In the genomic region with DNA sequence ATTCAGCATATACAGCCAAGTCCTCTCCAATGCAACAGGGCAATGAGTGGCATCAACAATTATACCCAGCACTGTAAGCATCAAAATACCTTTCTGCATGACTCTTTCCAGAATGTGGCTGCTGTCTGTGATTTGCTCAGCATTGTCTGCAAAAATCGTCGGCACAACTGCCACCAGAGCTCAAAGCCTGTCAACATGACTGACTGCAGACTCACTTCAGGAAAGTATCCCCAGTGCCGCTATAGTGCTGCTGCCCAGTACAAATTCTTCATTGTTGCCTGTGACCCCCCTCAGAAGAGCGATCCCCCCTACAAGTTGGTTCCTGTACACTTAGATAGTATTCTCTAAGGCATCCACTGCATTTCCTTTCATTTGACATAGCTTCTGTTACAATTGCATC, we compare ENCODE assay signal across 1 cellular context.
TF ChIP-seq lines count a peak whose summit lies in the region.

No MANE protein-coding gene starts in this region.

TF ChIP-seq in GM23338, 12 proteins besides CTCF, POLR2A, EP300 and RAD21:
- TF ChIP-seq, protein P1, sequence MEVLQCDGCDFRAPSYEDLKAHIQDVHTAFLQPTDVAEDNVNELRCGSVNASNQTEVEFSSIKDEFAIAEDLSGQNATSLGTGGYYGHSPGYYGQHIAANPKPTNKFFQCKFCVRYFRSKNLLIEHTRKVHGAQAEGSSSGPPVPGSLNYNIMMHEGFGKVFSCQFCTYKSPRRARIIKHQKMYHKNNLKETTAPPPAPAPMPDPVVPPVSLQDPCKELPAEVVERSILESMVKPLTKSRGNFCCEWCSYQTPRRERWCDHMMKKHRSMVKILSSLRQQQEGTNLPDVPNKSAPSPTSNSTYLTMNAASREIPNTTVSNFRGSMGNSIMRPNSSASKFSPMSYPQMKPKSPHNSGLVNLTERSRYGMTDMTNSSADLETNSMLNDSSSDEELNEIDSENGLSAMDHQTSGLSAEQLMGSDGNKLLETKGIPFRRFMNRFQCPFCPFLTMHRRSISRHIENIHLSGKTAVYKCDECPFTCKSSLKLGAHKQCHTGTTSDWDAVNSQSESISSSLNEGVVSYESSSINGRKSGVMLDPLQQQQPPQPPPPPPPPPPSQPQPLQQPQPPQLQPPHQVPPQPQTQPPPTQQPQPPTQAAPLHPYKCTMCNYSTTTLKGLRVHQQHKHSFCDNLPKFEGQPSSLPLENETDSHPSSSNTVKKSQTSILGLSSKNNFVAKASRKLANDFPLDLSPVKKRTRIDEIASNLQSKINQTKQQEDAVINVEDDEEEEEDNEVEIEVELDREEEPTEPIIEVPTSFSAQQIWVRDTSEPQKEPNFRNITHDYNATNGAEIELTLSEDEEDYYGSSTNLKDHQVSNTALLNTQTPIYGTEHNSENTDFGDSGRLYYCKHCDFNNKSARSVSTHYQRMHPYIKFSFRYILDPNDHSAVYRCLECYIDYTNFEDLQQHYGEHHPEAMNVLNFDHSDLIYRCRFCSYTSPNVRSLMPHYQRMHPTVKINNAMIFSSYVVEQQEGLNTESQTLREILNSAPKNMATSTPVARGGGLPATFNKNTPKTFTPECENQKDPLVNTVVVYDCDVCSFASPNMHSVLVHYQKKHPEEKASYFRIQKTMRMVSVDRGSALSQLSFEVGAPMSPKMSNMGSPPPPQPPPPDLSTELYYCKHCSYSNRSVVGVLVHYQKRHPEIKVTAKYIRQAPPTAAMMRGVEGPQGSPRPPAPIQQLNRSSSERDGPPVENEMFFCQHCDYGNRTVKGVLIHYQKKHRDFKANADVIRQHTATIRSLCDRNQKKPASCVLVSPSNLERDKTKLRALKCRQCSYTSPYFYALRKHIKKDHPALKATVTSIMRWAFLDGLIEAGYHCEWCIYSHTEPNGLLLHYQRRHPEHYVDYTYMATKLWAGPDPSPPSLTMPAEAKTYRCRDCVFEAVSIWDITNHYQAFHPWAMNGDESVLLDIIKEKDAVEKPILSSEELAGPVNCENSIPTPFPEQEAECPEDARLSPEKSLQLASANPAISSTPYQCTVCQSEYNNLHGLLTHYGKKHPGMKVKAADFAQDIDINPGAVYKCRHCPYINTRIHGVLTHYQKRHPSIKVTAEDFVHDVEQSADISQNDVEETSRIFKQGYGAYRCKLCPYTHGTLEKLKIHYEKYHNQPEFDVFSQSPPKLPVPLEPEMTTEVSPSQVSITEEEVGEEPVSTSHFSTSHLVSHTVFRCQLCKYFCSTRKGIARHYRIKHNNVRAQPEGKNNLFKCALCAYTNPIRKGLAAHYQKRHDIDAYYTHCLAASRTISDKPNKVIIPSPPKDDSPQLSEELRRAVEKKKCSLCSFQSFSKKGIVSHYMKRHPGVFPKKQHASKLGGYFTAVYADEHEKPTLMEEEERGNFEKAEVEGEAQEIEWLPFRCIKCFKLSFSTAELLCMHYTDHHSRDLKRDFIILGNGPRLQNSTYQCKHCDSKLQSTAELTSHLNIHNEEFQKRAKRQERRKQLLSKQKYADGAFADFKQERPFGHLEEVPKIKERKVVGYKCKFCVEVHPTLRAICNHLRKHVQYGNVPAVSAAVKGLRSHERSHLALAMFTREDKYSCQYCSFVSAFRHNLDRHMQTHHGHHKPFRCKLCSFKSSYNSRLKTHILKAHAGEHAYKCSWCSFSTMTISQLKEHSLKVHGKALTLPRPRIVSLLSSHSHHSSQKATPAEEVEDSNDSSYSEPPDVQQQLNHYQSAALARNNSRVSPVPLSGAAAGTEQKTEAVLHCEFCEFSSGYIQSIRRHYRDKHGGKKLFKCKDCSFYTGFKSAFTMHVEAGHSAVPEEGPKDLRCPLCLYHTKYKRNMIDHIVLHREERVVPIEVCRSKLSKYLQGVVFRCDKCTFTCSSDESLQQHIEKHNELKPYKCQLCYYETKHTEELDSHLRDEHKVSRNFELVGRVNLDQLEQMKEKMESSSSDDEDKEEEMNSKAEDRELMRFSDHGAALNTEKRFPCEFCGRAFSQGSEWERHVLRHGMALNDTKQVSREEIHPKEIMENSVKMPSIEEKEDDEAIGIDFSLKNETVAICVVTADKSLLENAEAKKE (CRISPR knock-in tag; IDR thresholded peaks at IDR 0.05), result no peak
- TF ChIP-seq, protein P2, sequence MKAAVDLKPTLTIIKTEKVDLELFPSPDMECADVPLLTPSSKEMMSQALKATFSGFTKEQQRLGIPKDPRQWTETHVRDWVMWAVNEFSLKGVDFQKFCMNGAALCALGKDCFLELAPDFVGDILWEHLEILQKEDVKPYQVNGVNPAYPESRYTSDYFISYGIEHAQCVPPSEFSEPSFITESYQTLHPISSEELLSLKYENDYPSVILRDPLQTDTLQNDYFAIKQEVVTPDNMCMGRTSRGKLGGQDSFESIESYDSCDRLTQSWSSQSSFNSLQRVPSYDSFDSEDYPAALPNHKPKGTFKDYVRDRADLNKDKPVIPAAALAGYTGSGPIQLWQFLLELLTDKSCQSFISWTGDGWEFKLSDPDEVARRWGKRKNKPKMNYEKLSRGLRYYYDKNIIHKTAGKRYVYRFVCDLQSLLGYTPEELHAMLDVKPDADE (IDR thresholded peaks at IDR 0.05), result no peak
- TF ChIP-seq NANOG (IDR thresholded peaks at IDR 0.05; ENCODE audit: borderline replicate concordance) (no peak), POLR2AphosphoS5 (IDR thresholded peaks at IDR 0.05; ENCODE audit: low read depth) (no peak), CREB1 (CRISPR knock-in tag; IDR thresholded peaks at IDR 0.05; ENCODE audit: low read depth) (no peak), JUNB (IDR thresholded peaks at IDR 0.05; ENCODE audit: unreplicated experiment) (no peak)
- TF ChIP-seq, protein P3, sequence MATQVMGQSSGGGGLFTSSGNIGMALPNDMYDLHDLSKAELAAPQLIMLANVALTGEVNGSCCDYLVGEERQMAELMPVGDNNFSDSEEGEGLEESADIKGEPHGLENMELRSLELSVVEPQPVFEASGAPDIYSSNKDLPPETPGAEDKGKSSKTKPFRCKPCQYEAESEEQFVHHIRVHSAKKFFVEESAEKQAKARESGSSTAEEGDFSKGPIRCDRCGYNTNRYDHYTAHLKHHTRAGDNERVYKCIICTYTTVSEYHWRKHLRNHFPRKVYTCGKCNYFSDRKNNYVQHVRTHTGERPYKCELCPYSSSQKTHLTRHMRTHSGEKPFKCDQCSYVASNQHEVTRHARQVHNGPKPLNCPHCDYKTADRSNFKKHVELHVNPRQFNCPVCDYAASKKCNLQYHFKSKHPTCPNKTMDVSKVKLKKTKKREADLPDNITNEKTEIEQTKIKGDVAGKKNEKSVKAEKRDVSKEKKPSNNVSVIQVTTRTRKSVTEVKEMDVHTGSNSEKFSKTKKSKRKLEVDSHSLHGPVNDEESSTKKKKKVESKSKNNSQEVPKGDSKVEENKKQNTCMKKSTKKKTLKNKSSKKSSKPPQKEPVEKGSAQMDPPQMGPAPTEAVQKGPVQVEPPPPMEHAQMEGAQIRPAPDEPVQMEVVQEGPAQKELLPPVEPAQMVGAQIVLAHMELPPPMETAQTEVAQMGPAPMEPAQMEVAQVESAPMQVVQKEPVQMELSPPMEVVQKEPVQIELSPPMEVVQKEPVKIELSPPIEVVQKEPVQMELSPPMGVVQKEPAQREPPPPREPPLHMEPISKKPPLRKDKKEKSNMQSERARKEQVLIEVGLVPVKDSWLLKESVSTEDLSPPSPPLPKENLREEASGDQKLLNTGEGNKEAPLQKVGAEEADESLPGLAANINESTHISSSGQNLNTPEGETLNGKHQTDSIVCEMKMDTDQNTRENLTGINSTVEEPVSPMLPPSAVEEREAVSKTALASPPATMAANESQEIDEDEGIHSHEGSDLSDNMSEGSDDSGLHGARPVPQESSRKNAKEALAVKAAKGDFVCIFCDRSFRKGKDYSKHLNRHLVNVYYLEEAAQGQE (IDR thresholded peaks at IDR 0.05; ENCODE audit: unreplicated experiment), result no peak
